Comparison of ENCODE assay signal across 1 cellular context in the genomic region with DNA sequence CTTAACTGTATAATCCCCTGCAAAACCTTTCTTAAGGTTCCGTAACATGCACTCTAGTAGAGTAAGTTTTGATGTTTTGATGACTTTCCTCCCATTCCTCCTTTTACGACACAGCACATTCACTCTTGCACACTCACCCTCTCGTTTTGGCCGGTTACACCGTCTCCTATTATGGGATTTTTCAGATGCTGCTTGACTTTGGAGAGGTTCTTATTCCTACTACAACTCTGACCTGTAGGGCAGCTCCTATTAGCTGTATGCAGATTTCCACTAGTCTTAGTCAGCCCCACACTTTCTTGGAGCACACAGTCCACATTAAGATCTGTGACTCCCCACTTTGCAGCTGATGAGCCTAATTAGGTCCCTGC.
TF ChIP-seq lines count a peak whose summit lies in the region.

No MANE protein-coding gene starts in this region.

TF ChIP-seq in IMR-90, 13 proteins besides CTCF, POLR2A, EP300 and RAD21:
- no peak for TF ChIP-seq NFE2L2 (IDR thresholded peaks at IDR 0.05; ENCODE audit: low read depth, low read length)
- TF ChIP-seq MXI1 (IDR thresholded peaks at IDR 0.05; ENCODE audit: borderline replicate concordance, low read depth, low read length), result no peak
- no peak for TF ChIP-seq RFX5 (IDR thresholded peaks at IDR 0.05; ENCODE audit: low read depth, low read length)
- TF ChIP-seq, protein P1, sequence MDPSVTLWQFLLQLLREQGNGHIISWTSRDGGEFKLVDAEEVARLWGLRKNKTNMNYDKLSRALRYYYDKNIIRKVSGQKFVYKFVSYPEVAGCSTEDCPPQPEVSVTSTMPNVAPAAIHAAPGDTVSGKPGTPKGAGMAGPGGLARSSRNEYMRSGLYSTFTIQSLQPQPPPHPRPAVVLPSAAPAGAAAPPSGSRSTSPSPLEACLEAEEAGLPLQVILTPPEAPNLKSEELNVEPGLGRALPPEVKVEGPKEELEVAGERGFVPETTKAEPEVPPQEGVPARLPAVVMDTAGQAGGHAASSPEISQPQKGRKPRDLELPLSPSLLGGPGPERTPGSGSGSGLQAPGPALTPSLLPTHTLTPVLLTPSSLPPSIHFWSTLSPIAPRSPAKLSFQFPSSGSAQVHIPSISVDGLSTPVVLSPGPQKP (IDR thresholded peaks at IDR 0.05; ENCODE audit: borderline replicate concordance, low read depth, low read length), result no peak
- TF ChIP-seq MAZ (IDR thresholded peaks at IDR 0.05; ENCODE audit: borderline replicate concordance, low read depth, low read length), result no peak
- no peak for TF ChIP-seq CEBPB (IDR thresholded peaks at IDR 0.05; ENCODE audit: low read depth, low read length)
- no peak for TF ChIP-seq BHLHE40 (IDR thresholded peaks at IDR 0.05; ENCODE audit: low read depth, low read length)
- no peak for TF ChIP-seq CHD1 (IDR thresholded peaks at IDR 0.05; ENCODE audit: low read depth, low read length)
- TF ChIP-seq USF2 (IDR thresholded peaks at IDR 0.05; ENCODE audit: low read depth, low read length), result no peak
- TF ChIP-seq MAFK (IDR thresholded peaks at IDR 0.05; ENCODE audit: low read depth, low read length), result no peak
- no peak for TF ChIP-seq FOS (IDR thresholded peaks at IDR 0.05; ENCODE audit: low read depth, low read length)
- TF ChIP-seq RCOR1 (IDR thresholded peaks at IDR 0.05; ENCODE audit: insufficient replicate concordance, low read length), result no peak
- no peak for TF ChIP-seq SMC3 (IDR thresholded peaks at IDR 0.05; ENCODE audit: low read depth, low read length)
